ENCODE assay signal across 24 cellular contexts in genomic region chr1:22756053-22756730, GRCh38. TPM values are rescaled to one million over a fixed set of nuclear protein-coding genes. Genes with fewer than 3 reads are reported as not detected.
"Had no signal": no experiment of that assay in that cellular context is flagged by ENCODE, and none has a peak within 500 bp of the region (broad histone marks: within the 10 kb centered on the region; RNA-seq: fewer than 3 reads in every experiment).

No MANE protein-coding gene starts in this region.

- H3K27ac ChIP-seq: body of pancreas, SJSA1 had no signal

- H3K4me3 Mint-ChIP-seq: activated CD8-positive, alpha-beta memory T cell treated with anti-CD3 and anti-CD28 coated beads, Interleukin-2, amount 10 ng/mL, durations not matched to agents 7 days and 5 days; activated naive CD4-positive, alpha-beta T cell treated with anti-CD3 and anti-CD28 coated beads, Interleukin-2, amount 50 U/mL, for 24 hours; activated T-cell treated with anti-CD3 and anti-CD28 coated beads, Interleukin-2, amount 50 U/mL, for 24 hours; activated T-helper 1 cell treated with anti-CD3 and anti-CD28 coated beads, Interleukin-12 subunit alpha, Interleukin-12 subunit beta, Interleukin-2, Interleukin-4 antibody, amounts not matched to agents 30 ng/mL and 10 ng/mL and 1 ng/mL, durations not matched to agents 14 hours and 24 hours and 36 hours; T-helper 17 cell; WTC11 had no signal

- H3K27me3 Mint-ChIP-seq: activated CD8-positive, alpha-beta memory T cell treated with anti-CD3 and anti-CD28 coated beads, Interleukin-2, amount 10 ng/mL, durations not matched to agents 7 days and 5 days; activated naive CD4-positive, alpha-beta T cell treated with anti-CD3 and anti-CD28 coated beads, Interleukin-2, amount 50 U/mL, for 24 hours had no signal

- H3K4me3 ChIP-seq: body of pancreas, SJSA1 had no signal

- ATAC-seq: activated CD8-positive, alpha-beta memory T cell treated with anti-CD3 and anti-CD28 coated beads, Interleukin-2, amount 10 ng/mL, durations not matched to agents 7 days and 5 days; body of pancreas; PC-3; T-helper 17 cell; WTC11 had no signal

- H3K27me3 ChIP-seq: body of pancreas, SJSA1 had no signal

- DNase-seq: activated CD4-positive, alpha-beta T cell treated with anti-CD3 and anti-CD28 coated beads for 48 hours; activated CD4-positive, alpha-beta T cell treated with anti-CD3 and anti-CD28 coated beads, Interleukin-2, amount 50 U/mL, for 4 hours; activated CD4-positive, CD25-positive, alpha-beta regulatory T cell treated with anti-CD3 and anti-CD28 coated beads, Interleukin-2, amount 50 U/mL, for 72 hours; activated CD8-positive, alpha-beta memory T cell treated with anti-CD3 and anti-CD28 coated beads, Interleukin-2, amount 10 ng/mL, durations not matched to agents 7 days and 5 days; activated effector memory CD4-positive, alpha-beta T cell treated with Interleukin-2 at 50 U/mL for 16 hours; activated naive CD4-positive, alpha-beta T cell; activated T-cell treated with anti-CD3 and anti-CD28 coated beads, Interleukin-2, amount 50 U/mL, for 24 hours; aorta; body of pancreas; KG1; NCI-H1048; NCI-H146; NCI-H187 treated with DMSO at 0.1 percent for 48 hours; NCI-H2081 treated with DMSO at 0.1 percent for 48 hours; NCI-H446; NCI-H524; PC-3; SHP77; T-helper 17 cell; T-helper 9 cell had no signal

- H3K9me3 ChIP-seq: body of pancreas, SJSA1 had no signal

- H3K36me3 Mint-ChIP-seq: activated CD8-positive, alpha-beta memory T cell treated with anti-CD3 and anti-CD28 coated beads, Interleukin-2, amount 10 ng/mL, durations not matched to agents 7 days and 5 days; activated naive CD4-positive, alpha-beta T cell treated with anti-CD3 and anti-CD28 coated beads, Interleukin-2, amount 50 U/mL, for 24 hours; WTC11 had no signal

- H3K27ac Mint-ChIP-seq: activated CD8-positive, alpha-beta memory T cell treated with anti-CD3 and anti-CD28 coated beads, Interleukin-2, amount 10 ng/mL, durations not matched to agents 7 days and 5 days; activated naive CD4-positive, alpha-beta T cell treated with anti-CD3 and anti-CD28 coated beads, Interleukin-2, amount 50 U/mL, for 24 hours; activated T-cell treated with anti-CD3 and anti-CD28 coated beads, Interleukin-2, amount 50 U/mL, for 24 hours; activated T-helper 1 cell treated with anti-CD3 and anti-CD28 coated beads, Interleukin-12 subunit alpha, Interleukin-12 subunit beta, Interleukin-2, Interleukin-4 antibody, amounts not matched to agents 30 ng/mL and 10 ng/mL and 1 ng/mL, durations not matched to agents 14 hours and 24 hours and 36 hours; T-helper 17 cell; WTC11 had no signal

- H3K9me3 Mint-ChIP-seq: activated naive CD4-positive, alpha-beta T cell treated with anti-CD3 and anti-CD28 coated beads, Interleukin-2, amount 50 U/mL, for 24 hours; activated T-cell treated with anti-CD3 and anti-CD28 coated beads, Interleukin-2, amount 50 U/mL, for 24 hours; activated T-helper 1 cell treated with anti-CD3 and anti-CD28 coated beads, Interleukin-12 subunit alpha, Interleukin-12 subunit beta, Interleukin-2, Interleukin-4 antibody, amounts not matched to agents 30 ng/mL and 10 ng/mL and 1 ng/mL, durations not matched to agents 14 hours and 24 hours and 36 hours; WTC11 had no signal

- H3K36me3 ChIP-seq: SJSA1 had no signal

- H3K4me1 Mint-ChIP-seq: activated naive CD4-positive, alpha-beta T cell treated with anti-CD3 and anti-CD28 coated beads, Interleukin-2, amount 50 U/mL, for 24 hours; T-helper 17 cell; WTC11 had no signal

RNA-seq across cellular contexts. Expression of gene EPHB2, which starts 45.6 kb away (rescaled TPM):
- total RNA-seq: activated T-helper 1 cell treated with anti-CD3 and anti-CD28 coated beads, Interleukin-12 subunit alpha, Interleukin-12 subunit beta, Interleukin-2, Interleukin-4 antibody, amounts not matched to agents 30 ng/mL and 10 ng/mL and 1 ng/mL, durations not matched to agents 14 hours and 24 hours and 36 hours had no signal
